30 cellular contexts compared by ENCODE assay signal in genomic region chr1:174156437-174156836, GRCh38. TPM values are rescaled to one million over a fixed set of nuclear protein-coding genes. Genes with fewer than 3 reads are reported as not detected.
DNase-seq lines count a peak whose midpoint lies in the region; ATAC-seq, FAIRE-seq and TF ChIP-seq lines count a peak whose summit lies in the region.
"Had no signal": no experiment of that assay in that cellular context is flagged by ENCODE, and none has a peak within 500 bp of the region (broad histone marks: within the 10 kb centered on the region; RNA-seq: fewer than 3 reads in every experiment).

No MANE protein-coding gene starts in this region.

- H3K4me3 ChIP-seq in K562: no peak overlapping the region
- H3K4me3 ChIP-seq: body of pancreas, mucosa of descending colon, sigmoid colon, SJCRH30, upper lobe of left lung had no signal

- DNase-seq in NCI-H82 (lab: John Stamatoyannopoulos, UW) (peak; percentile 22), NCI-H82 treated with DMSO at 0.1 percent for 48 hours (lab: John Stamatoyannopoulos, UW; ENCODE audit: unreplicated experiment) (no peak), K562 (ENCODE audit: extremely low read depth in 1 of 4, low spot score in 3 of 4) (no peak), DMS79 (lab: John Stamatoyannopoulos, UW) (no peak)
- no peak for DNase-seq in stimulated activated naive CD8-positive, alpha-beta T cell treated with anti-CD3 and anti-CD28 coated beads, Interleukin-15, Interleukin-2, amounts not matched to agents 100 U/mL and 50 U/mL, for 24 hours
- DNase-seq: activated CD8-positive, alpha-beta memory T cell treated with anti-CD3 and anti-CD28 coated beads for 24 hours; activated naive CD4-positive, alpha-beta T cell; activated T-cell treated with anti-CD3 and anti-CD28 coated beads for 4 hours; body of pancreas; EL; Karpas-422; left colon; mucosa of descending colon; NCI-H1417; NCI-H2081; NCI-H2227 treated with DMSO at 0.1 percent for 48 hours; sigmoid colon; SJCRH30; stimulated activated CD4-positive, alpha-beta T cell treated with anti-CD3 and anti-CD28 coated beads, Interleukin-12 subunit alpha, Interleukin-12 subunit beta, amount 100 ng/mL, for 4 hours; substantia nigra; SW 1271; upper lobe of left lung had no signal

- H3K27ac ChIP-seq in K562 (ENCODE audit: extremely low read depth, low read depth, low read length): no peak overlapping the region
- H3K27ac ChIP-seq: 22Rv1, body of pancreas, sigmoid colon, SJCRH30, upper lobe of left lung had no signal

- no peaks in the 10 kb centered on the region for H3K36me3 Mint-ChIP-seq in stimulated activated naive CD8-positive, alpha-beta T cell treated with anti-CD3 and anti-CD28 coated beads, Interleukin-15, Interleukin-2, amounts not matched to agents 100 ng/mL and 50 ng/mL, for 24 hours (ENCODE audit: low read depth)
- H3K36me3 Mint-ChIP-seq: CD14-positive monocyte had no signal

- intact Hi-C loops in K562 (cut with micrococcal nuclease): loop anchor here (5.0 kb wide), 2 partner anchors 54 to 134 kb away; partner anchors contain the start of gene RC3H1

- WGBS in K562 (ENCODE audit: insufficient coverage, low coverage, missing lambda C conversion rate): 41% methylated on average over 1 of the region's 1 CpG

- H3K9me3 ChIP-seq in K562 (replicated peaks; ENCODE audit: control insufficient read depth, insufficient read depth, low read depth, low read length): no peaks in the 10 kb centered on the region
- H3K9me3 ChIP-seq: body of pancreas, mucosa of descending colon, sigmoid colon, SJCRH30, upper lobe of left lung had no signal

- no peak for ATAC-seq in stimulated activated naive CD8-positive, alpha-beta T cell treated with anti-CD3 and anti-CD28 coated beads, Interleukin-15, Interleukin-2, amounts not matched to agents 100 U/mL and 50 U/mL, for 24 hours
- ATAC-seq in K562 (no peak), GM18505 (IDR thresholded peaks at IDR 0.05; ENCODE audit: unreplicated experiment) (no peak), HG02840 (IDR thresholded peaks at IDR 0.05; ENCODE audit: low FRiP score, unreplicated experiment) (no peak)
- ATAC-seq: body of pancreas, left colon, mucosa of descending colon had no signal

- peak; percentile 19 for FAIRE-seq in K562 (lab: Jason Lieb, UNC)
- FAIRE-seq: D721Med had no signal

- no peak for TF ChIP-seq RAD21 in K562 (CRISPR knock-in tag; conservative IDR thresholded peaks at IDR 0.05 in 1 of 2, IDR thresholded peaks at IDR 0.05 in 1 of 2)

- CTCF ChIA-PET in K562 (lab: Yijun Ruan, JAX; ENCODE audit: low intra/inter-chr PET ratio): no interaction called here

- H2AFZ ChIP-seq in K562 (ENCODE audit: low read depth, low read length): no peak overlapping the region

- POLR2A ChIA-PET in K562 (lab: Yijun Ruan, JAX): interaction anchor here (0.6 to 2.4 kb wide), 2 partner anchors 288 to 722 kb away, joined by 3 to 5 read pairs; partner anchors contain the start of gene ZBTB37

- peak overlapping the region; percentile 68 for H3K27ac Mint-ChIP-seq in stimulated activated naive CD8-positive, alpha-beta T cell treated with anti-CD3 and anti-CD28 coated beads, Interleukin-15, Interleukin-2, amounts not matched to agents 100 ng/mL and 50 ng/mL, for 24 hours
- H3K27ac Mint-ChIP-seq: CD14-positive monocyte; dendritic cell treated with granulocyte-macrophage colony-stimulating factor and Interleukin-4, amounts not matched to agents 40 ng/mL and 50 ng/mL, for 4 days; nephron had no signal

- H3K9me1 ChIP-seq in K562 (ENCODE audit: control insufficient read depth, insufficient read depth, low read length): no peaks in the 10 kb centered on the region

- H3K79me2 ChIP-seq in K562 (ENCODE audit: control insufficient read depth, insufficient read depth, low read length): peaks cover 20% of the 10 kb centered on the region

- BruUV-seq in K562 (replicated peaks; lab: Mats Ljungman, UMichigan): no TSS peak

- peaks cover 28 to 43% of the 10 kb centered on the region in 2 experiments for H3K4me1 ChIP-seq in K562 (replicated peaks in 1 of 2; ENCODE audit: control insufficient read depth in 2 of 2, insufficient read depth in 2 of 2, low read length in 2 of 2)
- H3K4me1 ChIP-seq: SJCRH30 had no signal

- H4K20me1 ChIP-seq in K562 (replicated peaks; ENCODE audit: control insufficient read depth, insufficient read depth, low read length): no peaks in the 10 kb centered on the region; the same call in 1 of the 2 replicates

- no peak for TF ChIP-seq CTCF in K562 (IDR thresholded peaks at IDR 0.05 in 2 of 3, conservative IDR thresholded peaks at IDR 0.05 in 1 of 3; ENCODE audit: insufficient read depth in 2 of 3, low read depth in 1 of 3, low read length in 3 of 3)

- peak; percentile 40; the same call in 1 of the 2 replicates for TF ChIP-seq EP300 in K562 (IDR thresholded peaks at IDR 0.05; ENCODE audit: low read length)

- no peak for TF ChIP-seq POLR2A in K562 (conservative IDR thresholded peaks at IDR 0.05)
- no peak for TF ChIP-seq POLR2A in GM18505 (IDR thresholded peaks at IDR 0.05; ENCODE audit: borderline replicate concordance, extremely low read depth, insufficient read depth, insufficient read length)

- H3K4me2 ChIP-seq in K562 (ENCODE audit: insufficient read depth, low read length): no peak overlapping the region

- in situ Hi-C loops in K562 (cut with MboI): no loop called here

- no peaks in the 10 kb centered on the region for H3K9me3 Mint-ChIP-seq in stimulated activated naive CD8-positive, alpha-beta T cell treated with anti-CD3 and anti-CD28 coated beads, Interleukin-15, Interleukin-2, amounts not matched to agents 100 ng/mL and 50 ng/mL, for 24 hours
- H3K9me3 Mint-ChIP-seq: CD14-positive monocyte; dendritic cell treated with granulocyte-macrophage colony-stimulating factor and Interleukin-4, amounts not matched to agents 40 ng/mL and 50 ng/mL, for 4 days; nephron had no signal

- H3K36me3 ChIP-seq in K562 (ENCODE audit: control insufficient read depth, insufficient read depth, low read length): 0 out of 3 replicates have a peak, but pooled peaks cover under 1% of the 10 kb centered on the region
- H3K36me3 ChIP-seq: sigmoid colon, SJCRH30, upper lobe of left lung had no signal

- H3K27me3 Mint-ChIP-seq in stimulated activated naive CD8-positive, alpha-beta T cell treated with anti-CD3 and anti-CD28 coated beads, Interleukin-15, Interleukin-2, amounts not matched to agents 100 ng/mL and 50 ng/mL, for 24 hours: no peaks in the 10 kb centered on the region
- H3K27me3 Mint-ChIP-seq: dendritic cell treated with granulocyte-macrophage colony-stimulating factor and Interleukin-4, amounts not matched to agents 40 ng/mL and 50 ng/mL, for 4 days had no signal

- H3K4me3 Mint-ChIP-seq in stimulated activated naive CD8-positive, alpha-beta T cell treated with anti-CD3 and anti-CD28 coated beads, Interleukin-15, Interleukin-2, amounts not matched to agents 100 ng/mL and 50 ng/mL, for 24 hours: no peak overlapping the region
- H3K4me3 Mint-ChIP-seq: CD14-positive monocyte; dendritic cell treated with granulocyte-macrophage colony-stimulating factor and Interleukin-4, amounts not matched to agents 40 ng/mL and 50 ng/mL, for 4 days had no signal

- H3K9ac ChIP-seq in K562 (ENCODE audit: insufficient read depth in 1 of 2, low read depth in 2 of 2, low read length in 2 of 2): no peak overlapping the region

- peaks cover 66% of the 10 kb centered on the region for H3K4me1 Mint-ChIP-seq in stimulated activated naive CD8-positive, alpha-beta T cell treated with anti-CD3 and anti-CD28 coated beads, Interleukin-15, Interleukin-2, amounts not matched to agents 100 ng/mL and 50 ng/mL, for 24 hours (ENCODE audit: low read depth)

- no peaks in the 10 kb centered on the region for H3K27me3 ChIP-seq in K562 (ENCODE audit: control insufficient read depth in 2 of 2, insufficient read depth in 2 of 2, low read length in 2 of 2)
- H3K27me3 ChIP-seq: body of pancreas, sigmoid colon, SJCRH30, upper lobe of left lung had no signal

TF ChIP-seq in K562, 482 proteins besides CTCF, POLR2A, EP300 and RAD21 (continues in another document):
- no peak for TF ChIP-seq ZBTB49 (CRISPR knock-in tag; IDR thresholded peaks at IDR 0.05; ENCODE audit: borderline replicate concordance)
- no peak for TF ChIP-seq RBFOX2 (IDR thresholded peaks at IDR 0.05; ENCODE audit: low read depth, low read length)
- peak; percentile 75 for TF ChIP-seq TCF3 (CRISPR knock-in tag; IDR thresholded peaks at IDR 0.05)
- 0 out of 2 replicates have a peak, but pooled peaks have one; percentile 44 for TF ChIP-seq SMARCE1 (IDR thresholded peaks at IDR 0.05)

RNA-seq across cellular contexts. Expression of gene RABGAP1L, which starts 2.9 kb away (rescaled TPM):
- 89.1 and 291 TPM in 2 replicates for total RNA-seq in K562 (2011; cell fraction: chromatin; rRNA removed; ENCODE audit: low replicate concordance)
- total RNA-seq in K562 (2011; cell fraction: nucleolus; rRNA removed): 36.2 and 52.6 TPM in 2 replicates
- total RNA-seq in K562 (2011; cell fraction: nucleoplasm; rRNA removed): 84.4 and 92.0 TPM in 2 replicates
- total RNA-seq in K562 (2014; rRNA removed) (26.5 and 27.8 TPM in 2 replicates), K562 (2014; rRNA removed; fragmentation: Illumina TruSeq; extraction: Trizol) (44.9 and 49.7 TPM in 2 replicates), K562 (2015; rRNA removed; fragmentation: Illumina TruSeq; extraction: Trizol) (39.1 and 40.9 TPM in 2 replicates), K562 (2021) (29.9 and 32.2 TPM in 2 replicates)
- polyA plus RNA-seq in K562 (2011; rRNA removed) (23.8 and 26.7 TPM in 2 replicates), K562 (2014; fragmentation: Illumina TruSeq; extraction: Trizol) (21.6 and 25.6 TPM in 2 replicates), K562 (2014; fragmentation: Nextera tagmentation; extraction: Ambion mirVana) (10 to 100 TPM; 16.5 to 19.0 TPM), K562 (2014; rRNA removed) (18.7 and 24.1 TPM in 2 replicates)
- 9.7 and 12.2 TPM in 2 replicates for polyA plus RNA-seq in K562 (2011; cell fraction: cytosol; rRNA removed)
- polyA plus RNA-seq in K562 (2011; cell fraction: nucleus; rRNA removed): 22.1 and 29.9 TPM in 2 replicates
- 20.8 and 24.8 TPM in 2 replicates for polyA plus RNA-seq in K562 (2012)
- polyA minus RNA-seq in K562 (2011; rRNA and poly(A)+ RNA removed): 106 and 144 TPM in 2 replicates
- polyA minus RNA-seq in K562 (2011; cell fraction: cytosol; rRNA and poly(A)+ RNA removed): 15.3 and 20.0 TPM in 2 replicates
- polyA minus RNA-seq in K562 (2011; cell fraction: nucleus; rRNA and poly(A)+ RNA removed): 85.5 and 157 TPM in 2 replicates
